Comparison of ENCODE assay signal across 9 cellular contexts in the genomic region with DNA sequence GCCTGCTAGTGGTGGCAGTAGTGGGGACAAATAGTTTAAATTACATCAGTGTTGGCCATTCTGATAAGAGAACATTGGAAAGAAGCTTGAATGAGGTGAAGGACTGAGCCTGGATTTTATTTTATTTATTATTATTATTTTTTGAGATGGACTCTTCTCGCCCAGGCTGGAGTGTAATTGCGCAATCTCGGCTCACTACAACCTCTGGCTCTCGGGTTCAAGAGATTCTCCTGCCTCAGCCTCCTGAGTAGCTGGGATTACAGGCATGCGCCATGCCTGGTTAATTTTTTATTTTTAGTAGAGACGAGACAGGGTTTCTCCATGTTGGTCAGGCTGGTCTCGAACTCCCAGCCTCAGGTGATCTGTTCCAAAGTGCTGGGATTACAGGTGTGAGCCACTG.
"Had no signal": no experiment of that assay in that cellular context is flagged by ENCODE, and none has a peak within 500 bp of the region (broad histone marks: within the 10 kb centered on the region; RNA-seq: fewer than 3 reads in every experiment).

No MANE protein-coding gene starts in this region.

- FAIRE-seq: H54, HTR-8/SVneo had no signal

- H2AFZ ChIP-seq: GM23248 had no signal

- H3K4me3 ChIP-seq: GM23248 had no signal

- H3K27ac ChIP-seq: GM23248, KMS-11 had no signal

- H3K4me2 ChIP-seq: KMS-11 had no signal

- DNase-seq: GM23248, GOT3, H9, HCEC 1CT, Karpas-422, KBM-7 had no signal

- H3K9ac ChIP-seq: GM23248, KMS-11 had no signal
